25 cellular contexts compared by ENCODE assay signal in genomic region chr6:83978997-83979396, GRCh38. TPM values are rescaled to one million over a fixed set of nuclear protein-coding genes. Genes with fewer than 3 reads are reported as not detected.
DNase-seq lines count a peak whose midpoint lies in the region; ATAC-seq, FAIRE-seq and TF ChIP-seq lines count a peak whose summit lies in the region.
"Had no signal": no experiment of that assay in that cellular context is flagged by ENCODE, and none has a peak within 500 bp of the region (broad histone marks: within the 10 kb centered on the region; RNA-seq: fewer than 3 reads in every experiment).

No MANE protein-coding gene starts in this region.

- peak overlapping the region in 1 of 2 experiments; percentile 35; a peak in 1 of 4 replicates for H3K9ac ChIP-seq in K562 (ENCODE audit: insufficient read depth in 1 of 2, low read depth in 2 of 2, low read length in 2 of 2)
- H3K9ac ChIP-seq in HepG2 (ENCODE audit: insufficient read depth, low read depth, low read length): no peak overlapping the region
- H3K9ac ChIP-seq: BLaER1 treated with 17β-estradiol and CSF1 and Interleukin-3, amounts not matched to agents 10 nM and 100 nM had no signal

- DNase-seq in NCI-H69 (lab: John Stamatoyannopoulos, UW) (peak; percentile 51), K562 (ENCODE audit: extremely low read depth in 1 of 4, low spot score in 3 of 4) (no peak), tibial artery (no peak), mucosa of descending colon (no peak), HepG2 (ENCODE audit: low spot score) (no peak)
- no peak for DNase-seq in stimulated activated CD4-positive, alpha-beta T cell treated with anti-CD3 and anti-CD28 coated beads, Interleukin-12 subunit alpha, Interleukin-12 subunit beta, amount 100 ng/mL, for 4 hours
- DNase-seq: ACHN; AML-193; BE2C; CD4-positive, alpha-beta T cell; CD8-positive, alpha-beta memory T cell; DMS 273 treated with DMSO at 0.1 percent for 48 hours; DMS79; EL; GDM1; H9 had no signal

- peak overlapping the region; percentile 84 for H2AFZ ChIP-seq in K562 (ENCODE audit: low read depth, low read length)
- H2AFZ ChIP-seq in HepG2 (ENCODE audit: low read length): no peak overlapping the region

- no peaks in the 10 kb centered on the region for H3K27me3 ChIP-seq in K562 (ENCODE audit: control insufficient read depth in 2 of 2, insufficient read depth in 2 of 2, low read length in 2 of 2)
- no peaks in the 10 kb centered on the region for H3K27me3 ChIP-seq in tibial artery
- no peaks in the 10 kb centered on the region for H3K27me3 ChIP-seq in HepG2 (ENCODE audit: control insufficient read depth in 1 of 2, insufficient read depth in 2 of 2, low read length in 2 of 2)
- H3K27me3 ChIP-seq: BE2C; BLaER1 treated with 17β-estradiol and CSF1 and Interleukin-3, amounts not matched to agents 10 nM and 100 nM had no signal

- no peak for FAIRE-seq in K562 (lab: Jason Lieb, UNC)
- FAIRE-seq in HepG2 (lab: Jason Lieb, UNC): no peak
- FAIRE-seq: A204.1, D721Med, GM12878, GM19239 had no signal

- H4K20me1 ChIP-seq in K562 (replicated peaks; ENCODE audit: control insufficient read depth, insufficient read depth, low read length): no peaks in the 10 kb centered on the region
- H4K20me1 ChIP-seq in HepG2 (ENCODE audit: insufficient read depth, low read length): no peaks in the 10 kb centered on the region
- H4K20me1 ChIP-seq: BLaER1 treated with 17β-estradiol and CSF1 and Interleukin-3, amounts not matched to agents 10 nM and 100 nM had no signal

- WGBS in K562 (ENCODE audit: insufficient coverage, low coverage, missing lambda C conversion rate): 60% methylated on average over 3 of the region's 3 CpGs
- WGBS in HepG2 (ENCODE audit: low lambda C conversion rate): 20% methylated on average over 3 of the region's 3 CpGs

- TF ChIP-seq POLR2A in K562 (conservative IDR thresholded peaks at IDR 0.05): no peak
- TF ChIP-seq POLR2A in HepG2 (IDR thresholded peaks at IDR 0.05; ENCODE audit: insufficient read depth in 1 of 2, low read depth in 2 of 2, low read length in 2 of 2): no peak

- CTCF ChIA-PET in K562 (lab: Yijun Ruan, JAX; ENCODE audit: low intra/inter-chr PET ratio) (no interaction called here), HepG2 (lab: Yijun Ruan, JAX; ENCODE audit: low intra/inter-chr PET ratio, low total read pairs) (no interaction called here)

- BruUV-seq in K562 (replicated peaks; lab: Mats Ljungman, UMichigan): no TSS peak
- BruUV-seq in HepG2 (replicated peaks; lab: Mats Ljungman, UMichigan): no TSS peak

- TF ChIP-seq EP300 in K562 (IDR thresholded peaks at IDR 0.05; ENCODE audit: low read length) (no peak), HepG2 (IDR thresholded peaks at IDR 0.05; ENCODE audit: low read depth in 2 of 2, low read length in 2 of 2) (no peak), HepG2 (CRISPR knock-in tag; IDR thresholded peaks at IDR 0.05; ENCODE audit: borderline replicate concordance) (no peak)

- no peaks in the 10 kb centered on the region for H3K9me1 ChIP-seq in K562 (ENCODE audit: control insufficient read depth, insufficient read depth, low read length)

- H3K36me3 ChIP-seq in K562 (ENCODE audit: control insufficient read depth, insufficient read depth, low read length) (no peaks in the 10 kb centered on the region), tibial artery (no peaks in the 10 kb centered on the region), mucosa of descending colon (ENCODE audit: low read depth) (no peaks in the 10 kb centered on the region), HepG2 (replicated peaks in 1 of 2; ENCODE audit: control insufficient read depth in 1 of 2, insufficient read depth in 2 of 2, low read length in 2 of 2) (no peaks in the 10 kb centered on the region)
- H3K36me3 ChIP-seq: BE2C; BLaER1 treated with 17β-estradiol and CSF1 and Interleukin-3, amounts not matched to agents 10 nM and 100 nM had no signal

- intact Hi-C loops in K562 (cut with micrococcal nuclease) (loop anchor here (1.0 to 10.0 kb wide), 2 partner anchors 25 to 236 kb away; no protein-coding TSS in a partner anchor), tibial artery (cut with DNase I; ENCODE audit: low total_unique reads) (no loop called here), mucosa of descending colon (cut with DNase I, micrococcal nuclease) (no loop called here), HepG2 (cut with micrococcal nuclease; ENCODE audit: unreplicated experiment) (no loop called here)

- H3K4me3 ChIP-seq in K562 (no peak overlapping the region), tibial artery (no peak overlapping the region), mucosa of descending colon (no peak overlapping the region), HepG2 (replicated peaks in 1 of 3; ENCODE audit: insufficient read depth in 1 of 3, low read depth in 2 of 3, low read length in 3 of 3) (no peak overlapping the region)
- H3K4me3 ChIP-seq: BLaER1 treated with 17β-estradiol and CSF1 and Interleukin-3, amounts not matched to agents 10 nM and 100 nM; GM12878; GM23338 had no signal

- peaks cover 0 to 46% of the 10 kb centered on the region in 2 experiments; a peak in 4 of 5 replicates for H3K4me1 ChIP-seq in K562 (replicated peaks in 1 of 2; ENCODE audit: control insufficient read depth in 2 of 2, insufficient read depth in 2 of 2, low read length in 2 of 2)
- H3K4me1 ChIP-seq in tibial artery: peaks cover 0 to 47% (median 13%) of the 10 kb centered on the region in 4 donors
- H3K4me1 ChIP-seq in mucosa of descending colon (ENCODE audit: low read depth): no peaks in the 10 kb centered on the region
- H3K4me1 ChIP-seq in HepG2 (ENCODE audit: insufficient read depth, low read length): no peaks in the 10 kb centered on the region

- ATAC-seq in K562 (no peak), mucosa of descending colon (no peak), HepG2 (no peak)
- ATAC-seq: GM12878, GM23338, HCT116 had no signal

- in situ Hi-C loops in K562 (cut with MboI): no loop called here
- in situ Hi-C loops in HepG2 (cut with HindIII; ENCODE audit: extremely low pct_ligation_motif_present, low pct_unique_long_range_greater_than_20kb): no loop called here

- POLR2A ChIA-PET in K562 (lab: Yijun Ruan, JAX) (no interaction called here), HepG2 (lab: Yijun Ruan, JAX) (no interaction called here)

- TF ChIP-seq RAD21 in K562 (CRISPR knock-in tag; conservative IDR thresholded peaks at IDR 0.05 in 1 of 2, IDR thresholded peaks at IDR 0.05 in 1 of 2) (no peak), HepG2 (CRISPR knock-in tag; IDR thresholded peaks at IDR 0.05) (no peak)

- TF ChIP-seq CTCF in K562 (IDR thresholded peaks at IDR 0.05 in 2 of 3, conservative IDR thresholded peaks at IDR 0.05 in 1 of 3; ENCODE audit: insufficient read depth in 2 of 3, low read depth in 1 of 3, low read length in 3 of 3) (no peak), tibial artery (IDR thresholded peaks at IDR 0.05) (no peak), mucosa of descending colon (IDR thresholded peaks at IDR 0.05) (no peak), HepG2 (CRISPR knock-in tag; IDR thresholded peaks at IDR 0.05) (no peak)

- H3K9me3 ChIP-seq in K562 (replicated peaks; ENCODE audit: control insufficient read depth, insufficient read depth, low read depth, low read length) (peaks cover 6% of the 10 kb centered on the region; the same call in 1 of the 2 replicates), tibial artery (no peaks in the 10 kb centered on the region), mucosa of descending colon (no peaks in the 10 kb centered on the region), HepG2 (ENCODE audit: low read length) (0 out of 2 replicates have a peak, but pooled peaks cover 5% of the 10 kb centered on the region)
- H3K9me3 ChIP-seq: BE2C had no signal

- H3K4me2 ChIP-seq in K562 (ENCODE audit: insufficient read depth, low read length) (no peak overlapping the region), HepG2 (ENCODE audit: low read depth, low read length) (no peak overlapping the region)
- H3K4me2 ChIP-seq: BLaER1 treated with 17β-estradiol and CSF1 and Interleukin-3, amounts not matched to agents 10 nM and 100 nM; GM23338 had no signal

- H3K79me2 ChIP-seq in K562 (ENCODE audit: control insufficient read depth, insufficient read depth, low read length) (no peaks in the 10 kb centered on the region), HepG2 (ENCODE audit: insufficient read depth, low read length) (no peaks in the 10 kb centered on the region)

- H3K27ac ChIP-seq in K562 (ENCODE audit: extremely low read depth, low read depth, low read length): no peak overlapping the region; the same call in 1 of the 3 replicates
- peak overlapping the region; percentile 36 to 42 for H3K27ac ChIP-seq in tibial artery
- H3K27ac ChIP-seq in HepG2 (ENCODE audit: extremely low read length, insufficient read depth, low read length): no peak overlapping the region
- H3K27ac ChIP-seq: BLaER1 treated with 17β-estradiol and CSF1 and Interleukin-3, amounts not matched to agents 10 nM and 100 nM had no signal

RNA-seq across cellular contexts. Expression of gene MRAP2, which starts 54.6 kb away (rescaled TPM):
- 18.1 and 18.7 TPM in 2 replicates for total RNA-seq in K562 (2011; cell fraction: chromatin; rRNA removed; ENCODE audit: low replicate concordance)
- 15.3 and 20.5 TPM in 2 replicates for total RNA-seq in K562 (2011; cell fraction: nucleolus; rRNA removed)
- 27.9 and 37.3 TPM in 2 replicates for total RNA-seq in K562 (2011; cell fraction: nucleoplasm; rRNA removed)
- total RNA-seq in K562 (2014; rRNA removed) (7.8 and 8.6 TPM in 2 replicates), K562 (2014; rRNA removed; fragmentation: Illumina TruSeq; extraction: Trizol) (12.0 and 15.3 TPM in 2 replicates), K562 (2015; rRNA removed; fragmentation: Illumina TruSeq; extraction: Trizol) (11.8 and 12.6 TPM in 2 replicates), K562 (2021) (7.4 and 8.7 TPM in 2 replicates), mucosa of descending colon (1 to 10 TPM; 2.4 to 9.0 (median 6.3) TPM), HepG2 (2016; rRNA removed; fragmentation: Illumina TruSeq; extraction: Trizol) (3.5 and 3.8 TPM in 2 replicates)
- polyA plus RNA-seq in K562 (2011; rRNA removed) (30.7 and 38.9 TPM in 2 replicates), K562 (2014; fragmentation: Illumina TruSeq; extraction: Trizol) (10.9 and 12.1 TPM in 2 replicates), K562 (2014; fragmentation: Nextera tagmentation; extraction: Ambion mirVana) (1 to 10 TPM; 5.9 to 6.8 TPM), K562 (2014; rRNA removed) (8.0 and 9.3 TPM in 2 replicates), HepG2 (2011; rRNA removed) (0.33 and 0.68 TPM in 2 replicates)
- 16.6 and 27.0 TPM in 2 replicates for polyA plus RNA-seq in K562 (2011; cell fraction: cytosol; rRNA removed)
- polyA plus RNA-seq in K562 (2011; cell fraction: nucleus; rRNA removed): 8.4 and 14.0 TPM in 2 replicates
- polyA plus RNA-seq in K562 (2012): 7.1 and 10.8 TPM in 2 replicates
- polyA minus RNA-seq in K562 (2011; rRNA and poly(A)+ RNA removed): 26.8 and 27.7 TPM in 2 replicates
- polyA minus RNA-seq in K562 (2011; cell fraction: cytosol; rRNA and poly(A)+ RNA removed): 5.2 and 13.0 TPM in 2 replicates
- 4.0 and 5.1 TPM in 2 replicates for polyA minus RNA-seq in K562 (2011; cell fraction: nucleus; rRNA and poly(A)+ RNA removed)
- 2.3 and 3.0 TPM in 2 replicates for total RNA-seq in HepG2 (2016; cell fraction: cytosol; rRNA removed; fragmentation: Illumina TruSeq; extraction: Trizol; ENCODE audit: low read depth)
- total RNA-seq in HepG2 (2016; cell fraction: insoluble cytoplasmic fraction; rRNA removed; fragmentation: Illumina TruSeq; extraction: Trizol): 3.6 TPM in 2 replicates
- total RNA-seq in HepG2 (2016; cell fraction: membrane; rRNA removed; fragmentation: Illumina TruSeq; extraction: Trizol): 4.7 and 5.5 TPM in 2 replicates
- total RNA-seq in HepG2 (2016; cell fraction: nucleus; rRNA removed; fragmentation: Illumina TruSeq; extraction: Trizol): 1.9 and 2.2 TPM in 2 replicates
- 0.36 and 0.68 TPM in 2 replicates for polyA plus RNA-seq in HepG2 (2011; cell fraction: cytosol; rRNA removed)
- polyA plus RNA-seq in HepG2 (2011; cell fraction: nucleus; rRNA removed): 0.21 and 0.29 TPM in 2 replicates
- 0.16 and 0.21 TPM in 2 replicates for polyA plus RNA-seq in HepG2 (2012)
- polyA plus RNA-seq in HepG2 (2016; cell fraction: cytosol; fragmentation: Illumina TruSeq; extraction: Trizol; ENCODE audit: low read depth): 2.0 and 2.2 TPM in 2 replicates
- 2.8 and 3.1 TPM in 2 replicates for polyA plus RNA-seq in HepG2 (2016; cell fraction: insoluble cytoplasmic fraction; fragmentation: Illumina TruSeq; extraction: Trizol; ENCODE audit: low read depth)
- polyA plus RNA-seq in HepG2 (2016; cell fraction: membrane; fragmentation: Illumina TruSeq; extraction: Trizol; ENCODE audit: low read depth): 4.2 TPM in 2 replicates
- 2.6 and 2.8 TPM in 2 replicates for polyA plus RNA-seq in HepG2 (2016; cell fraction: nucleus; fragmentation: Illumina TruSeq; extraction: Trizol; ENCODE audit: insufficient read depth, low read depth)
- 0.34 TPM in 1 of 2 replicates, not detected in the other for polyA minus RNA-seq in HepG2 (2011; rRNA and poly(A)+ RNA removed; ENCODE audit: low replicate concordance)
- polyA minus RNA-seq in HepG2 (2011; cell fraction: cytosol; rRNA and poly(A)+ RNA removed): 0.30 TPM in 1 of 2 replicates, not detected in the other
- 0.25 and 0.26 TPM in 2 replicates for polyA minus RNA-seq in HepG2 (2011; cell fraction: nucleus; rRNA and poly(A)+ RNA removed)
- total RNA-seq: CD4-positive, alpha-beta T cell; CD8-positive, alpha-beta memory T cell; GM12878; H4 had no signal
- polyA plus RNA-seq: CD14-positive monocyte; CD8-positive, alpha-beta memory T cell; GM12878 had no signal

Comparison
In these comparisons a context has a peak if more than half of its experiments do, and no peak if none do; other contexts are left out.
1. H3K27ac ChIP-seq: peak in tibial artery (2 of 2); none in K562 (single experiment) and HepG2 (single experiment).